In genomic region chr12:115828151-115828550, GRCh38 we compare ENCODE assay signal across 35 cellular contexts.
"Had no signal": no experiment of that assay in that cellular context is flagged by ENCODE, and none has a peak within 500 bp of the region (broad histone marks: within the 10 kb centered on the region; RNA-seq: fewer than 3 reads in every experiment).

No MANE protein-coding gene starts in this region.

- H3K27me3 ChIP-seq: body of pancreas, brain microvascular endothelial cell, breast epithelium had no signal

- H3K27ac Mint-ChIP-seq: activated CD4-positive, alpha-beta memory T cell treated with anti-CD3 and anti-CD28 coated beads, Interleukin-2, amount 10 ng/mL, durations not matched to agents 7 days and 5 days; activated CD4-positive, alpha-beta T cell treated with anti-CD3 and anti-CD28 coated beads for 36 hours; activated CD4-positive, alpha-beta T cell treated with anti-CD3 and anti-CD28 coated beads, Interleukin-2, amount 10 ng/mL, durations not matched to agents 7 days and 5 days; activated CD8-positive, alpha-beta memory T cell treated with anti-CD3 and anti-CD28 coated beads, Interleukin-2, amount 10 ng/mL, durations not matched to agents 7 days and 5 days; activated CD8-positive, alpha-beta T cell treated with anti-CD3 and anti-CD28 coated beads, Interleukin-2, amount 10 ng/mL, durations not matched to agents 7 days and 5 days; activated naive CD4-positive, alpha-beta T cell treated with anti-CD3 and anti-CD28 coated beads, Interleukin-2, amount 10 ng/mL, durations not matched to agents 7 days and 5 days; activated naive CD4-positive, alpha-beta T cell treated with anti-CD3 and anti-CD28 coated beads, Interleukin-2, amount 50 U/mL, for 24 hours; activated naive CD8-positive, alpha-beta T cell; activated naive CD8-positive, alpha-beta T cell treated with anti-CD3 and anti-CD28 coated beads, Interleukin-2, amount 10 ng/mL, durations not matched to agents 7 days and 5 days; activated naive CD8-positive, alpha-beta T cell treated with anti-CD3 and anti-CD28 coated beads, Interleukin-2, amount 50 U/mL, for 24 hours; activated T-cell treated with anti-CD3 and anti-CD28 coated beads, Interleukin-2, amount 50 U/mL, for 24 hours; activated T-helper 2 cell treated with anti-CD3 and anti-CD28 coated beads, Interferon-gamma antibody, Interleukin-2, Interleukin-4, amounts not matched to agents 10 μg/mL and 5 μg/mL and 100 μg/mL, durations not matched to agents 14 hours and 24 hours and 36 hours; T-cell; T-helper 2 cell treated with Interferon-gamma antibody and Interleukin-4, amounts not matched to agents 5 μg/mL and 100 μg/mL, for 36 hours; WTC11 had no signal

- H3K4me3 Mint-ChIP-seq: activated CD4-positive, alpha-beta memory T cell treated with anti-CD3 and anti-CD28 coated beads, Interleukin-2, amount 10 ng/mL, durations not matched to agents 7 days and 5 days; activated CD4-positive, alpha-beta T cell treated with anti-CD3 and anti-CD28 coated beads for 36 hours; activated CD4-positive, alpha-beta T cell treated with anti-CD3 and anti-CD28 coated beads, Interleukin-2, amount 10 ng/mL, durations not matched to agents 7 days and 5 days; activated CD8-positive, alpha-beta memory T cell treated with anti-CD3 and anti-CD28 coated beads, Interleukin-2, amount 10 ng/mL, durations not matched to agents 7 days and 5 days; activated CD8-positive, alpha-beta T cell treated with anti-CD3 and anti-CD28 coated beads, Interleukin-2, amount 10 ng/mL, durations not matched to agents 7 days and 5 days; activated naive CD4-positive, alpha-beta T cell treated with anti-CD3 and anti-CD28 coated beads, Interleukin-2, amount 10 ng/mL, durations not matched to agents 7 days and 5 days; activated naive CD4-positive, alpha-beta T cell treated with anti-CD3 and anti-CD28 coated beads, Interleukin-2, amount 50 U/mL, for 24 hours; activated naive CD8-positive, alpha-beta T cell; activated naive CD8-positive, alpha-beta T cell treated with anti-CD3 and anti-CD28 coated beads, Interleukin-2, amount 10 ng/mL, durations not matched to agents 7 days and 5 days; activated naive CD8-positive, alpha-beta T cell treated with anti-CD3 and anti-CD28 coated beads, Interleukin-2, amount 50 U/mL, for 24 hours; activated T-cell treated with anti-CD3 and anti-CD28 coated beads, Interleukin-2, amount 50 U/mL, for 24 hours; T-cell; T-helper 2 cell treated with Interferon-gamma antibody and Interleukin-4, amounts not matched to agents 5 μg/mL and 100 μg/mL, for 36 hours; WTC11 had no signal

- H3K27ac ChIP-seq: body of pancreas, brain microvascular endothelial cell, breast epithelium, WERI-Rb-1 had no signal

- H3K4me3 ChIP-seq: body of pancreas, breast epithelium had no signal

- H3K36me3 ChIP-seq: brain microvascular endothelial cell, breast epithelium, WERI-Rb-1 had no signal

- DNase-seq: activated CD4-positive, alpha-beta memory T cell treated with anti-CD3 and anti-CD28 coated beads, Interleukin-2, amount 10 ng/mL, durations not matched to agents 7 days and 5 days; activated CD4-positive, alpha-beta T cell treated with anti-CD3 and anti-CD28 coated beads for 1 hour; activated CD4-positive, alpha-beta T cell treated with anti-CD3 and anti-CD28 coated beads for 36 hours; activated CD4-positive, alpha-beta T cell treated with anti-CD3 and anti-CD28 coated beads for 48 hours; activated CD4-positive, alpha-beta T cell treated with anti-CD3 and anti-CD28 coated beads, Interleukin-2, amount 10 ng/mL, durations not matched to agents 7 days and 5 days; activated CD4-positive, alpha-beta T cell treated with anti-CD3 and anti-CD28 coated beads, Interleukin-2, amount 50 U/mL, for 48 hours; activated CD4-positive, CD25-positive, alpha-beta regulatory T cell; activated CD8-positive, alpha-beta memory T cell treated with anti-CD3 and anti-CD28 coated beads for 24 hours; activated CD8-positive, alpha-beta memory T cell treated with anti-CD3 and anti-CD28 coated beads, Interleukin-2, amount 10 ng/mL, durations not matched to agents 7 days and 5 days; activated CD8-positive, alpha-beta memory T cell treated with anti-CD3 and anti-CD28 coated beads, Interleukin-2, amount 50 U/mL, for 48 hours; activated CD8-positive, alpha-beta T cell treated with anti-CD3 and anti-CD28 coated beads, Interleukin-2, amount 10 ng/mL, durations not matched to agents 7 days and 5 days; activated effector memory CD4-positive, alpha-beta T cell treated with Interleukin-2 at 50 U/mL for 16 hours; activated gamma-delta T cell; activated naive CD4-positive, alpha-beta T cell treated with anti-CD3 and anti-CD28 coated beads, Interleukin-2, amount 10 ng/mL, durations not matched to agents 7 days and 5 days; activated naive CD4-positive, alpha-beta T cell treated with Interleukin-2 at 50 U/mL for 16 hours; activated naive CD8-positive, alpha-beta T cell treated with anti-CD3 and anti-CD28 coated beads, Interleukin-2, amount 10 ng/mL, durations not matched to agents 7 days and 5 days; activated naive CD8-positive, alpha-beta T cell treated with anti-CD3 and anti-CD28 coated beads, Interleukin-2, amount 50 U/mL, for 24 hours; activated T-cell treated with anti-CD3 and anti-CD28 coated beads, Interleukin-2, amount 50 U/mL, for 24 hours; activated T-cell treated with anti-CD3 and anti-CD28 coated beads, Interleukin-2, amount 50 U/mL, for 48 hours; amniotic stem cell; aorta; body of pancreas; brain microvascular endothelial cell; central memory CD4-positive, alpha-beta T cell; T-cell; T-helper 2 cell; T-helper 9 cell; WERI-Rb-1 had no signal

- H3K36me3 Mint-ChIP-seq: activated CD8-positive, alpha-beta memory T cell treated with anti-CD3 and anti-CD28 coated beads, Interleukin-2, amount 10 ng/mL, durations not matched to agents 7 days and 5 days; activated naive CD4-positive, alpha-beta T cell treated with anti-CD3 and anti-CD28 coated beads, Interleukin-2, amount 10 ng/mL, durations not matched to agents 7 days and 5 days; activated naive CD4-positive, alpha-beta T cell treated with anti-CD3 and anti-CD28 coated beads, Interleukin-2, amount 50 U/mL, for 24 hours; activated naive CD8-positive, alpha-beta T cell; activated naive CD8-positive, alpha-beta T cell treated with anti-CD3 and anti-CD28 coated beads, Interleukin-2, amount 10 ng/mL, durations not matched to agents 7 days and 5 days; T-cell had no signal

- H3K9me3 ChIP-seq: body of pancreas had no signal

- H3K4me1 Mint-ChIP-seq: activated CD4-positive, alpha-beta memory T cell treated with anti-CD3 and anti-CD28 coated beads, Interleukin-2, amount 10 ng/mL, durations not matched to agents 7 days and 5 days; activated CD4-positive, alpha-beta T cell treated with anti-CD3 and anti-CD28 coated beads for 36 hours; activated CD4-positive, alpha-beta T cell treated with anti-CD3 and anti-CD28 coated beads, Interleukin-2, amount 10 ng/mL, durations not matched to agents 7 days and 5 days; activated CD8-positive, alpha-beta memory T cell treated with anti-CD3 and anti-CD28 coated beads, Interleukin-2, amount 10 ng/mL, durations not matched to agents 7 days and 5 days; activated naive CD4-positive, alpha-beta T cell treated with anti-CD3 and anti-CD28 coated beads, Interleukin-2, amount 10 ng/mL, durations not matched to agents 7 days and 5 days; activated naive CD4-positive, alpha-beta T cell treated with anti-CD3 and anti-CD28 coated beads, Interleukin-2, amount 50 U/mL, for 24 hours; activated naive CD8-positive, alpha-beta T cell treated with anti-CD3 and anti-CD28 coated beads, Interleukin-2, amount 10 ng/mL, durations not matched to agents 7 days and 5 days; activated naive CD8-positive, alpha-beta T cell treated with anti-CD3 and anti-CD28 coated beads, Interleukin-2, amount 50 U/mL, for 24 hours; T-cell; WTC11 had no signal

- H3K27me3 Mint-ChIP-seq: activated CD4-positive, alpha-beta memory T cell treated with anti-CD3 and anti-CD28 coated beads, Interleukin-2, amount 10 ng/mL, durations not matched to agents 7 days and 5 days; activated CD4-positive, alpha-beta T cell treated with anti-CD3 and anti-CD28 coated beads, Interleukin-2, amount 10 ng/mL, durations not matched to agents 7 days and 5 days; activated CD8-positive, alpha-beta memory T cell treated with anti-CD3 and anti-CD28 coated beads, Interleukin-2, amount 10 ng/mL, durations not matched to agents 7 days and 5 days; activated naive CD4-positive, alpha-beta T cell treated with anti-CD3 and anti-CD28 coated beads, Interleukin-2, amount 10 ng/mL, durations not matched to agents 7 days and 5 days; activated naive CD8-positive, alpha-beta T cell treated with anti-CD3 and anti-CD28 coated beads, Interleukin-2, amount 10 ng/mL, durations not matched to agents 7 days and 5 days; activated naive CD8-positive, alpha-beta T cell treated with anti-CD3 and anti-CD28 coated beads, Interleukin-2, amount 50 U/mL, for 24 hours had no signal

- H3K4me1 ChIP-seq: body of pancreas, breast epithelium had no signal

- ATAC-seq: activated CD4-positive, alpha-beta T cell treated with anti-CD3 and anti-CD28 coated beads for 36 hours; activated CD4-positive, CD25-positive, alpha-beta regulatory T cell treated with anti-CD3 and anti-CD28 coated beads, Interleukin-2, amount 50 U/mL, for 24 hours; activated CD8-positive, alpha-beta memory T cell treated with anti-CD3 and anti-CD28 coated beads, Interleukin-2, amount 10 ng/mL, durations not matched to agents 7 days and 5 days; activated CD8-positive, alpha-beta T cell treated with anti-CD3 and anti-CD28 coated beads, Interleukin-2, amount 10 ng/mL, durations not matched to agents 7 days and 5 days; activated naive CD8-positive, alpha-beta T cell treated with anti-CD3 and anti-CD28 coated beads, Interleukin-2, amount 50 U/mL, for 24 hours; body of pancreas; T-cell; WTC11 had no signal

- H3K9me3 Mint-ChIP-seq: activated CD4-positive, alpha-beta T cell treated with anti-CD3 and anti-CD28 coated beads, Interleukin-2, amount 10 ng/mL, durations not matched to agents 7 days and 5 days; activated naive CD4-positive, alpha-beta T cell treated with anti-CD3 and anti-CD28 coated beads, Interleukin-2, amount 50 U/mL, for 24 hours; activated naive CD8-positive, alpha-beta T cell treated with anti-CD3 and anti-CD28 coated beads, Interleukin-2, amount 50 U/mL, for 24 hours; activated T-cell treated with anti-CD3 and anti-CD28 coated beads, Interleukin-2, amount 50 U/mL, for 24 hours; activated T-helper 2 cell treated with anti-CD3 and anti-CD28 coated beads, Interferon-gamma antibody, Interleukin-2, Interleukin-4, amounts not matched to agents 10 μg/mL and 5 μg/mL and 100 μg/mL, durations not matched to agents 14 hours and 24 hours and 36 hours; T-helper 2 cell treated with Interferon-gamma antibody and Interleukin-4, amounts not matched to agents 5 μg/mL and 100 μg/mL, for 36 hours had no signal
